ENCODE assay signal across 8 cellular contexts in the genomic region with DNA sequence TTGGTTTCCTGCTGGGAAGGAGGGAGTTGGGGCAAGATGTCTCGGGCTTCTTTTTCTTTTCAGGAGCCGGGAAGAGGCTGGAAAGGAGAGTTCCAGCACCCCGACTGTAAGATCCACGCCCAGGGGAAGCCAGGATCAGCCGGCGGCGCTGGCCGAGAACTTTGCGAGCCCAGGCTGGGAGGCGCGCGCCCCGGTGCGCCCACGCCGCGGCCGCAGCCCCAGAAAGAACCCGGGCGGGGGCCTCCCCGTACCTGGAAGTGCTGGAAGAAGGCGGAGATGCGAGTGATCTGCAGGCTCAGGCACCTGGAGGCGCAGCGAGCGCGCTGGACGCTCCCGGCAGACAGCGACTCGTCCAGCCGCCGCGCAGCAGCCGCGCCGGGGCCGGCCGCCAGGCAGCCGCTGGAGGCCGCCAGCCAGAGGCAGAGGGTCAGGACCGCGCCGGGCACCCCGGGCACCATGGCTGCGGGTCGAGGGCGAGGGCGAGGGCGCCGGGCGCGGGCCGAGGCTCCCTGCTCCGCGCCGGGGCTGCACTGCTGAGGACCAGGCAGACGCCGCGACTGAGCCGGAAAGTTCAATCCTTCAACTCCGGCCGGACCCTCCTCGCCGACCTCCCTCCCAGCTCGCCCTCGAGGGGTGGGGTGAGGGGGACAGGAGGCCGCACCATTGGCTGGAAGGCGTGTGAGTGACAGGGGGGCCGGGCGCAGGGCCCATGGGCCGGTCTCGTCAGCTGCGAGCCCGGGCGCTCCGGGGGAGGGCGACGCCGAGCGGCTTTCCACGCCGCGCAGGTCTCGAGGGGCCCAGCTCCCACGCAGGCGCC. TPM values are rescaled to one million over a fixed set of nuclear protein-coding genes. Genes with fewer than 3 reads are reported as not detected.
DNase-seq lines count a peak whose midpoint lies in the region; ATAC-seq and TF ChIP-seq lines count a peak whose summit lies in the region.

Gene ANOS1, minus strand, starts transcription at position 559 of the 817 bp plus-strand sequence. Its CDS starts 101 bp downstream, at position 458.

- WGBS in lower leg skin, 2 donors: 0 to 4% methylated on average over 1 to 35 of the region's 87 CpGs

- no peak within 1 kb of the TSS for H3K27ac ChIP-seq in MM.1S (ENCODE audit: low read length)
- H3K27ac ChIP-seq in upper lobe of right lung: no peak within 1 kb of the TSS

- H3K36me3 ChIP-seq in BE2C: no peaks in the 10 kb centered on the region
- H3K36me3 ChIP-seq in MM.1S (replicated peaks; ENCODE audit: insufficient read depth, low read length): no peaks in the 10 kb centered on the region
- H3K36me3 ChIP-seq in upper lobe of right lung: no peaks in the 10 kb centered on the region

- no peaks in the 10 kb centered on the region for H3K9me3 Mint-ChIP-seq in dendritic cell treated with granulocyte-macrophage colony-stimulating factor and Interleukin-4, amounts not matched to agents 40 ng/mL and 50 ng/mL, for 4 days
- no peaks in the 10 kb centered on the region for H3K9me3 Mint-ChIP-seq in memory B cell

- H3K79me2 ChIP-seq in MM.1S (ENCODE audit: low read length): no peaks in the 10 kb centered on the region

- no peaks in the 10 kb centered on the region for H3F3A ChIP-seq in MM.1S (ENCODE audit: insufficient read depth, low read length)

- H3K9me3 ChIP-seq in BE2C (no peaks in the 10 kb centered on the region), MM.1S (replicated peaks; ENCODE audit: insufficient read depth, low read length) (no peaks in the 10 kb centered on the region), upper lobe of right lung (no peaks in the 10 kb centered on the region)

- H3K27me3 Mint-ChIP-seq in dendritic cell treated with granulocyte-macrophage colony-stimulating factor and Interleukin-4, amounts not matched to agents 40 ng/mL and 50 ng/mL, for 4 days: peaks cover 39% of the 10 kb centered on the region
- peaks cover 9% of the 10 kb centered on the region for H3K27me3 Mint-ChIP-seq in memory B cell

- no peak for TF ChIP-seq POLR2A in lower leg skin (IDR thresholded peaks at IDR 0.05)

- H3K27ac Mint-ChIP-seq in dendritic cell treated with granulocyte-macrophage colony-stimulating factor and Interleukin-4, amounts not matched to agents 40 ng/mL and 50 ng/mL, for 4 days: no peak within 1 kb of the TSS
- no peak within 1 kb of the TSS for H3K27ac Mint-ChIP-seq in memory B cell

- no peaks in the 10 kb centered on the region for H3K9me2 ChIP-seq in MM.1S (replicated peaks; ENCODE audit: insufficient read depth, low read length)

- H3K36me3 Mint-ChIP-seq in dendritic cell treated with granulocyte-macrophage colony-stimulating factor and Interleukin-4, amounts not matched to agents 40 ng/mL and 50 ng/mL, for 4 days (ENCODE audit: low read depth): no peaks in the 10 kb centered on the region
- H3K36me3 Mint-ChIP-seq in memory B cell: no peaks in the 10 kb centered on the region

- no peak for ATAC-seq in memory B cell (ENCODE audit: low read depth)
- ATAC-seq in upper lobe of right lung: peak; percentile 96

- H3K4me3 Mint-ChIP-seq in dendritic cell treated with granulocyte-macrophage colony-stimulating factor and Interleukin-4, amounts not matched to agents 40 ng/mL and 50 ng/mL, for 4 days: peak within 1 kb of the TSS; percentile 49
- peak within 1 kb of the TSS; percentile 18 for H3K4me3 Mint-ChIP-seq in memory B cell

- DNase-seq in BE2C: peak; percentile 7
- peak; percentile 11 for DNase-seq in MM.1S
- no peak for DNase-seq in memory B cell (ENCODE audit: low spot score in 2 of 2)
- peak; percentile 89 for DNase-seq in upper lobe of right lung
- DNase-seq in HT-29 (ENCODE audit: low spot score): no peak
- DNase-seq in dedifferentiated amniotic fluid mesenchymal stem cell (ENCODE audit: extremely low spot score): no peak
- no peak for DNase-seq in lower leg skin (ENCODE audit: low spot score in 2 of 2)

- intact Hi-C loops in dendritic cell treated with granulocyte-macrophage colony-stimulating factor and Interleukin-4, amounts not matched to agents 40 ng/mL and 50 ng/mL, for 4 days (cut with micrococcal nuclease): no loop called here
- intact Hi-C loops in upper lobe of right lung (cut with DNase I): no loop called here
- intact Hi-C loops in lower leg skin (cut with DNase I; ENCODE audit: low total_unique reads): no loop called here

- TF ChIP-seq CTCF in BE2C (IDR thresholded peaks at IDR 0.05; ENCODE audit: low read depth, low read length): no peak
- no peak for TF ChIP-seq CTCF in MM.1S (IDR thresholded peaks at IDR 0.05; ENCODE audit: low read length)
- TF ChIP-seq CTCF in upper lobe of right lung (IDR thresholded peaks at IDR 0.05): no peak
- TF ChIP-seq CTCF in lower leg skin (IDR thresholded peaks at IDR 0.05): no peak

- H3K4me1 Mint-ChIP-seq in dendritic cell treated with granulocyte-macrophage colony-stimulating factor and Interleukin-4, amounts not matched to agents 40 ng/mL and 50 ng/mL, for 4 days (ENCODE audit: low read depth): peaks cover 25% of the 10 kb centered on the region
- no peaks in the 10 kb centered on the region for H3K4me1 Mint-ChIP-seq in memory B cell

- no peak within 1 kb of the TSS for H2AFZ ChIP-seq in MM.1S (ENCODE audit: low read length)

- no peaks in the 10 kb centered on the region for H3K4me1 ChIP-seq in BE2C
- H3K4me1 ChIP-seq in MM.1S (ENCODE audit: low read length): no peaks in the 10 kb centered on the region
- H3K4me1 ChIP-seq in upper lobe of right lung: no peaks in the 10 kb centered on the region

- H3K4me2 ChIP-seq in MM.1S (ENCODE audit: low read depth, low read length): peak within 1 kb of the TSS; percentile 43; the same call in 1 of the 2 replicates

- H3K27me3 ChIP-seq in BE2C: peaks cover 17% of the 10 kb centered on the region
- no peaks in the 10 kb centered on the region for H3K27me3 ChIP-seq in MM.1S (replicated peaks; ENCODE audit: insufficient read depth, low read length)
- no peaks in the 10 kb centered on the region for H3K27me3 ChIP-seq in upper lobe of right lung

- no peaks in the 10 kb centered on the region for H4K20me1 ChIP-seq in MM.1S (ENCODE audit: insufficient read depth, low read length)

- H3K4me3 ChIP-seq in BE2C (ENCODE audit: low read depth, low read length): no peak within 1 kb of the TSS
- peak within 1 kb of the TSS; percentile 39; the same call in 1 of the 2 replicates for H3K4me3 ChIP-seq in MM.1S (ENCODE audit: low read length)
- H3K4me3 ChIP-seq in upper lobe of right lung: peak within 1 kb of the TSS; percentile 48
- no peak within 1 kb of the TSS for H3K4me3 ChIP-seq in lower leg skin (ENCODE audit: low read depth, poor library complexity, severe bottlenecking)

- no peak within 1 kb of the TSS for H3K9ac ChIP-seq in MM.1S (ENCODE audit: low read length)

RNA-seq across cellular contexts. Expression of gene ANOS1, which starts in this region (rescaled TPM):
- polyA plus RNA-seq in BE2C (2012; ENCODE audit: insufficient read depth, insufficient read length, low read depth): not detected
- 49.7 TPM for total RNA-seq in upper lobe of right lung
- not detected in 2 replicates for total RNA-seq in HT-29 (2014; rRNA removed; shearing (Covaris generic))
- 1 to 10 TPM; 2.7 to 7.5 (median 5.4) TPM for total RNA-seq in lower leg skin

Comparison
In these comparisons a context has a peak if more than half of its experiments do, and no peak if none do; other contexts are left out.
1. DNase-seq: peak in BE2C (single experiment), MM.1S (single experiment) and upper lobe of right lung (single experiment); none in memory B cell (0 of 2), HT-29 (single experiment), dedifferentiated amniotic fluid mesenchymal stem cell (single experiment) and lower leg skin (0 of 2).
2. H3K4me3 ChIP-seq: peak in MM.1S (single experiment) and upper lobe of right lung (single experiment); none in BE2C (single experiment) and lower leg skin (single experiment).